ENCODE assay signal across 25 cellular contexts in genomic region chr1:41790351-41790750, GRCh38.
DNase-seq lines count a peak whose midpoint lies in the region; ATAC-seq and FAIRE-seq lines count a peak whose summit lies in the region.
"Had no signal": no experiment of that assay in that cellular context is flagged by ENCODE, and none has a peak within 500 bp of the region (broad histone marks: within the 10 kb centered on the region; RNA-seq: fewer than 3 reads in every experiment).

No MANE protein-coding gene starts in this region.

- no peak for ATAC-seq in activated CD4-positive, alpha-beta T cell treated with anti-CD3 and anti-CD28 coated beads for 36 hours
- ATAC-seq in HG03460 (IDR thresholded peaks at IDR 0.05; ENCODE audit: unreplicated experiment) = no peak
- ATAC-seq: mucosa of descending colon had no signal

- H3K27me3 ChIP-seq in CD8-positive, alpha-beta memory T cell (ENCODE audit: insufficient read depth, low read length, poor library complexity, severe bottlenecking) = no peaks in the 10 kb centered on the region
- H3K27me3 ChIP-seq: right atrium auricular region had no signal

- H3K4me1 ChIP-seq in CD8-positive, alpha-beta memory T cell (ENCODE audit: insufficient read depth, low read length) = peaks cover 36% of the 10 kb centered on the region
- H3K4me1 ChIP-seq: Caco-2, HAP-1, lower lobe of right lung, right atrium auricular region had no signal

- peaks cover 8% of the 10 kb centered on the region for H3K36me3 Mint-ChIP-seq in activated CD4-positive, alpha-beta T cell treated with anti-CD3 and anti-CD28 coated beads for 36 hours (ENCODE audit: low read depth)
- peaks cover 0 to 2% (median 0%) of the 10 kb centered on the region in 3 donors for H3K36me3 Mint-ChIP-seq in CD8-positive, alpha-beta memory T cell
- H3K36me3 Mint-ChIP-seq in activated CD4-positive, alpha-beta memory T cell treated with anti-CD3 and anti-CD28 coated beads for 36 hours = no peaks in the 10 kb centered on the region
- H3K36me3 Mint-ChIP-seq in immature natural killer cell = no peaks in the 10 kb centered on the region
- H3K36me3 Mint-ChIP-seq: type B pancreatic cell had no signal

- H3K27me3 Mint-ChIP-seq in activated CD4-positive, alpha-beta T cell treated with anti-CD3 and anti-CD28 coated beads for 36 hours = no peaks in the 10 kb centered on the region
- H3K27me3 Mint-ChIP-seq in CD8-positive, alpha-beta memory T cell = no peaks in the 10 kb centered on the region
- no peaks in the 10 kb centered on the region for H3K27me3 Mint-ChIP-seq in activated CD4-positive, alpha-beta memory T cell treated with anti-CD3 and anti-CD28 coated beads for 36 hours
- H3K27me3 Mint-ChIP-seq in immature natural killer cell (ENCODE audit: low read depth in 3 of 3) = peaks cover 0 to 5% (median 0%) of the 10 kb centered on the region in 3 donors
- H3K27me3 Mint-ChIP-seq: B cell had no signal

- FAIRE-seq in GM19239 (lab: Jason Lieb, UNC) = no peak

- no peak overlapping the region for H3K27ac ChIP-seq in CD8-positive, alpha-beta memory T cell (ENCODE audit: low read depth, low read length)
- H3K27ac ChIP-seq: lower lobe of right lung, right atrium auricular region, RWPE1 had no signal

- peaks cover 57% of the 10 kb centered on the region for H3K4me1 Mint-ChIP-seq in activated CD4-positive, alpha-beta T cell treated with anti-CD3 and anti-CD28 coated beads for 36 hours
- peaks cover 41 to 55% (median 54%) of the 10 kb centered on the region in 3 donors for H3K4me1 Mint-ChIP-seq in CD8-positive, alpha-beta memory T cell
- H3K4me1 Mint-ChIP-seq in activated CD4-positive, alpha-beta memory T cell treated with anti-CD3 and anti-CD28 coated beads for 36 hours (ENCODE audit: low read depth) = peaks cover 50% of the 10 kb centered on the region
- H3K4me1 Mint-ChIP-seq in immature natural killer cell = peaks cover 40 to 41% of the 10 kb centered on the region in 2 donors
- H3K4me1 Mint-ChIP-seq: nephron progenitor cell had no signal

- CTCF ChIA-PET in activated CD4-positive, alpha-beta T cell treated with anti-CD3 and anti-CD28 coated beads for 36 hours (lab: Charles Lee) = interaction anchor here (1.6 kb wide), 1 partner anchor 47 kb away, joined by 3 read pairs; no protein-coding TSS in a partner anchor
- CTCF ChIA-PET in CD8-positive, alpha-beta memory T cell (lab: Charles Lee) = interaction anchor here (1.3 to 1.6 kb wide), 3 partner anchors 11 to 28 kb away, joined by 3 read pairs; no protein-coding TSS in a partner anchor
- CTCF ChIA-PET in activated CD4-positive, alpha-beta memory T cell treated with anti-CD3 and anti-CD28 coated beads for 36 hours (lab: Charles Lee) = interaction anchor here (1.1 to 2.7 kb wide), 4 partner anchors 13 to 383 kb away, joined by 3 to 11 read pairs (median 4); no protein-coding TSS in a partner anchor

- H3K27ac Mint-ChIP-seq in activated CD4-positive, alpha-beta T cell treated with anti-CD3 and anti-CD28 coated beads for 36 hours = peak overlapping the region; percentile 5
- H3K27ac Mint-ChIP-seq in CD8-positive, alpha-beta memory T cell = peak overlapping the region in 6 of 8 donors; percentile 25 to 83 (median 65)
- no peak overlapping the region for H3K27ac Mint-ChIP-seq in activated CD4-positive, alpha-beta memory T cell treated with anti-CD3 and anti-CD28 coated beads for 36 hours
- peak overlapping the region in 5 of 6 donors; percentile 16 to 77 (median 58) for H3K27ac Mint-ChIP-seq in immature natural killer cell
- H3K27ac Mint-ChIP-seq: B cell, type B pancreatic cell had no signal

- no peaks in the 10 kb centered on the region for H3K9me3 Mint-ChIP-seq in activated CD4-positive, alpha-beta T cell treated with anti-CD3 and anti-CD28 coated beads for 36 hours (ENCODE audit: low read depth)
- peaks cover 0 to 1% (median 0%) of the 10 kb centered on the region in 5 donors for H3K9me3 Mint-ChIP-seq in CD8-positive, alpha-beta memory T cell
- H3K9me3 Mint-ChIP-seq in activated CD4-positive, alpha-beta memory T cell treated with anti-CD3 and anti-CD28 coated beads for 36 hours = no peaks in the 10 kb centered on the region
- no peaks in the 10 kb centered on the region for H3K9me3 Mint-ChIP-seq in immature natural killer cell
- H3K9me3 Mint-ChIP-seq: nephron progenitor cell, type B pancreatic cell had no signal

- no peaks in the 10 kb centered on the region for H3K36me3 ChIP-seq in CD8-positive, alpha-beta memory T cell (ENCODE audit: insufficient read depth, low read length)
- H3K36me3 ChIP-seq: HAP-1, lower lobe of right lung, right atrium auricular region had no signal

- POLR2A ChIA-PET in activated CD4-positive, alpha-beta T cell treated with anti-CD3 and anti-CD28 coated beads for 36 hours (lab: Charles Lee) = no interaction called here
- POLR2A ChIA-PET in CD8-positive, alpha-beta memory T cell (lab: Charles Lee) = no interaction called here
- POLR2A ChIA-PET in activated CD4-positive, alpha-beta memory T cell treated with anti-CD3 and anti-CD28 coated beads for 36 hours (lab: Charles Lee) = no interaction called here

- H3K4me3 ChIP-seq in CD8-positive, alpha-beta memory T cell (ENCODE audit: low read length) = no peak overlapping the region
- H3K4me3 ChIP-seq: HAP-1, lower lobe of right lung, mucosa of descending colon, right atrium auricular region had no signal

- no peak for DNase-seq in activated CD4-positive, alpha-beta T cell treated with anti-CD3 and anti-CD28 coated beads for 36 hours
- no peak for DNase-seq in activated CD4-positive, alpha-beta T cell treated with anti-CD3 and anti-CD28 coated beads, Interleukin-2, amount 50 U/mL, for 1 hour
- no peak for DNase-seq in CD8-positive, alpha-beta memory T cell
- DNase-seq in activated CD4-positive, alpha-beta memory T cell treated with anti-CD3 and anti-CD28 coated beads for 36 hours = no peak
- no peak for DNase-seq in immature natural killer cell
- DNase-seq in NCI-H1048 (lab: John Stamatoyannopoulos, UW) = no peak
- no peak for DNase-seq in GM19239 (ENCODE audit: insufficient read length, low spot score)
- DNase-seq: activated CD4-positive, alpha-beta T cell treated with anti-CD3 and anti-CD28 coated beads, Interleukin-2, amount 50 U/mL, for 4 hours; activated gamma-delta T cell; amygdala; Caco-2; DMS79 treated with DMSO at 0.1 percent for 48 hours; lower lobe of right lung; mucosa of descending colon; NCI-H1417 treated with DMSO at 0.1 percent for 48 hours; NCI-H2081 treated with DMSO at 0.1 percent for 48 hours; NCI-H226; nephron progenitor cell; stimulated activated CD4-positive, alpha-beta T cell treated with anti-CD3 and anti-CD28 coated beads, Interleukin-2, amount 100 ng/mL, for 24 hours had no signal

- intact Hi-C loops in activated CD4-positive, alpha-beta T cell treated with anti-CD3 and anti-CD28 coated beads for 36 hours (cut with DNase I, micrococcal nuclease) = loop anchor here in 1 of 2 experiments (2.0 to 10.0 kb wide), 3 partner anchors 16 to 276 kb away; no protein-coding TSS in a partner anchor
- intact Hi-C loops in activated CD4-positive, alpha-beta memory T cell treated with anti-CD3 and anti-CD28 coated beads for 36 hours (cut with micrococcal nuclease) = loop anchor here (2.0 to 5.0 kb wide), 3 partner anchors 48 to 218 kb away; no protein-coding TSS in a partner anchor

- no peak overlapping the region for H3K4me3 Mint-ChIP-seq in activated CD4-positive, alpha-beta T cell treated with anti-CD3 and anti-CD28 coated beads for 36 hours
- H3K4me3 Mint-ChIP-seq in CD8-positive, alpha-beta memory T cell = peak overlapping the region in 5 of 7 donors; percentile 34 to 70 (median 63)
- H3K4me3 Mint-ChIP-seq in activated CD4-positive, alpha-beta memory T cell treated with anti-CD3 and anti-CD28 coated beads for 36 hours = peak overlapping the region; percentile 16
- H3K4me3 Mint-ChIP-seq in immature natural killer cell = peak overlapping the region in 3 of 5 donors; percentile 11 to 78 (median 67)
- H3K4me3 Mint-ChIP-seq: B cell, nephron progenitor cell, type B pancreatic cell had no signal

- H3K9me3 ChIP-seq in CD8-positive, alpha-beta memory T cell (ENCODE audit: low read length) = no peaks in the 10 kb centered on the region
- H3K9me3 ChIP-seq: Caco-2, HAP-1, lower lobe of right lung, mucosa of descending colon, right atrium auricular region had no signal
